Comparison of ENCODE assay signal across 28 cellular contexts in genomic region chr1:3018051-3018471, GRCh38. TPM values are rescaled to one million over a fixed set of nuclear protein-coding genes. Genes with fewer than 3 reads are reported as not detected.
DNase-seq lines count a peak whose midpoint lies in the region; ATAC-seq, FAIRE-seq and TF ChIP-seq lines count a peak whose summit lies in the region.
"Had no signal": no experiment of that assay in that cellular context is flagged by ENCODE, and none has a peak within 500 bp of the region (broad histone marks: within the 10 kb centered on the region; RNA-seq: fewer than 3 reads in every experiment).

No MANE protein-coding gene starts in this region.

- no peak overlapping the region for H3K9ac ChIP-seq in HepG2 (ENCODE audit: insufficient read depth, low read depth, low read length)
- H3K9ac ChIP-seq: BLaER1 treated with 17β-estradiol and CSF1 and Interleukin-3, amounts not matched to agents 10 nM and 100 nM; KMS-11 had no signal

- no peaks in the 10 kb centered on the region for H3K9me3 ChIP-seq in osteoblast (ENCODE audit: low read depth, low read length)
- H3K9me3 ChIP-seq in HepG2 (ENCODE audit: low read length): no peaks in the 10 kb centered on the region
- H3K9me3 ChIP-seq: BLaER1 treated with 17β-estradiol and CSF1 and Interleukin-3, amounts not matched to agents 10 nM and 100 nM; Caco-2; HAP-1 had no signal

- H3K27me3 ChIP-seq in osteoblast (ENCODE audit: insufficient read depth, low read length) (no peaks in the 10 kb centered on the region), HepG2 (ENCODE audit: control insufficient read depth in 1 of 2, insufficient read depth in 2 of 2, low read length in 2 of 2) (peaks cover 12 to 69% of the 10 kb centered on the region in 2 experiments)

- CTCF ChIA-PET in activated naive CD4-positive, alpha-beta T cell treated with anti-CD3 and anti-CD28 coated beads for 36 hours (lab: Charles Lee): no interaction called here
- CTCF ChIA-PET in HepG2 (lab: Yijun Ruan, JAX; ENCODE audit: low intra/inter-chr PET ratio, low total read pairs): no interaction called here

- TF ChIP-seq CTCF in chondrocyte (IDR thresholded peaks at IDR 0.05): no peak
- no peak for TF ChIP-seq CTCF in osteoblast (IDR thresholded peaks at IDR 0.05; ENCODE audit: extremely low read depth, low read depth, low read length)
- TF ChIP-seq CTCF in type B pancreatic cell (conservative IDR thresholded peaks at IDR 0.05): no peak
- no peak for TF ChIP-seq CTCF in HepG2 (CRISPR knock-in tag; IDR thresholded peaks at IDR 0.05)

- H3K4me1 Mint-ChIP-seq in activated naive CD4-positive, alpha-beta T cell treated with anti-CD3 and anti-CD28 coated beads for 36 hours (ENCODE audit: low read depth): peaks cover 1% of the 10 kb centered on the region
- H3K4me1 Mint-ChIP-seq in chondrocyte (ENCODE audit: low read depth): no peaks in the 10 kb centered on the region
- H3K4me1 Mint-ChIP-seq in type B pancreatic cell (ENCODE audit: unreplicated experiment): no peaks in the 10 kb centered on the region
- no peaks in the 10 kb centered on the region for H3K4me1 Mint-ChIP-seq in activated naive CD8-positive, alpha-beta T cell treated with anti-CD3 and anti-CD28 coated beads for 36 hours

- H3K4me3 Mint-ChIP-seq in activated naive CD4-positive, alpha-beta T cell treated with anti-CD3 and anti-CD28 coated beads for 36 hours: no peak overlapping the region
- H3K4me3 Mint-ChIP-seq in chondrocyte (ENCODE audit: unreplicated experiment) (no peak overlapping the region), type B pancreatic cell (no peak overlapping the region)
- no peak overlapping the region for H3K4me3 Mint-ChIP-seq in activated naive CD8-positive, alpha-beta T cell treated with anti-CD3 and anti-CD28 coated beads for 36 hours
- H3K4me3 Mint-ChIP-seq: CD4-positive, alpha-beta memory T cell; GM23338 had no signal

- H3K27me3 Mint-ChIP-seq in activated naive CD4-positive, alpha-beta T cell treated with anti-CD3 and anti-CD28 coated beads for 36 hours (ENCODE audit: low read depth): peaks cover 5% of the 10 kb centered on the region
- peaks cover 4% of the 10 kb centered on the region for H3K27me3 Mint-ChIP-seq in chondrocyte (ENCODE audit: low read depth)
- peaks cover 13% of the 10 kb centered on the region for H3K27me3 Mint-ChIP-seq in type B pancreatic cell
- H3K27me3 Mint-ChIP-seq in activated naive CD8-positive, alpha-beta T cell treated with anti-CD3 and anti-CD28 coated beads for 36 hours: peaks cover 11% of the 10 kb centered on the region

- no peaks in the 10 kb centered on the region for H3K9me3 Mint-ChIP-seq in activated naive CD4-positive, alpha-beta T cell treated with anti-CD3 and anti-CD28 coated beads for 36 hours
- H3K9me3 Mint-ChIP-seq in chondrocyte (ENCODE audit: low read depth): peaks cover 4% of the 10 kb centered on the region
- no peaks in the 10 kb centered on the region for H3K9me3 Mint-ChIP-seq in type B pancreatic cell
- H3K9me3 Mint-ChIP-seq in activated naive CD8-positive, alpha-beta T cell treated with anti-CD3 and anti-CD28 coated beads for 36 hours: no peaks in the 10 kb centered on the region

- no TSS peak for BruUV-seq in HepG2 (replicated peaks; lab: Mats Ljungman, UMichigan)

- no peaks in the 10 kb centered on the region for H3K36me3 Mint-ChIP-seq in activated naive CD4-positive, alpha-beta T cell treated with anti-CD3 and anti-CD28 coated beads for 36 hours (ENCODE audit: low read depth)
- H3K36me3 Mint-ChIP-seq in chondrocyte (ENCODE audit: low read depth) (no peaks in the 10 kb centered on the region), type B pancreatic cell (no peaks in the 10 kb centered on the region)
- H3K36me3 Mint-ChIP-seq in activated naive CD8-positive, alpha-beta T cell treated with anti-CD3 and anti-CD28 coated beads for 36 hours: no peaks in the 10 kb centered on the region
- H3K36me3 Mint-ChIP-seq: CD4-positive, alpha-beta memory T cell had no signal

- H3K4me1 ChIP-seq in osteoblast (ENCODE audit: insufficient read depth, low read length) (no peaks in the 10 kb centered on the region), HepG2 (ENCODE audit: insufficient read depth, low read length) (no peaks in the 10 kb centered on the region)
- H3K4me1 ChIP-seq: Caco-2, HAP-1 had no signal

- POLR2A ChIA-PET in HepG2 (lab: Yijun Ruan, JAX): no interaction called here

- DNase-seq in activated naive CD4-positive, alpha-beta T cell treated with anti-CD3 and anti-CD28 coated beads for 36 hours: peak; percentile 2
- no peak for DNase-seq in activated naive CD4-positive, alpha-beta T cell treated with Interleukin-2 at 50 U/mL for 16 hours
- DNase-seq in chondrocyte (ENCODE audit: low spot score): peak; percentile 75
- peak; percentile 86 for DNase-seq in osteoblast (ENCODE audit: insufficient read length, low spot score, missing footprints)
- DNase-seq in type B pancreatic cell (ENCODE audit: extremely low spot score, unreplicated experiment): peak; percentile 63
- DNase-seq in activated naive CD8-positive, alpha-beta T cell treated with anti-CD3 and anti-CD28 coated beads for 36 hours: no peak
- no peak for DNase-seq in HepG2 (ENCODE audit: low spot score)
- DNase-seq in NK-92 treated with Interleukin-12 subunit alpha and Interleukin-12 subunit beta, amount 100 ng/mL, for 24 hours (lab: John Stamatoyannopoulos, UW): no peak
- DNase-seq: 8988T; CD4-positive, alpha-beta memory T cell; DMS153; IMR-90; NCI-H1092 treated with DMSO at 0.1 percent for 48 hours; NCI-H1436 treated with DMSO at 0.1 percent for 48 hours; NCI-H1930; NCI-H69 had no signal

- no peak overlapping the region for H3K27ac Mint-ChIP-seq in activated naive CD4-positive, alpha-beta T cell treated with anti-CD3 and anti-CD28 coated beads for 36 hours
- H3K27ac Mint-ChIP-seq in chondrocyte (ENCODE audit: unreplicated experiment) (no peak overlapping the region), type B pancreatic cell (no peak overlapping the region)
- no peak overlapping the region for H3K27ac Mint-ChIP-seq in activated naive CD8-positive, alpha-beta T cell treated with anti-CD3 and anti-CD28 coated beads for 36 hours
- H3K27ac Mint-ChIP-seq: CD4-positive, alpha-beta memory T cell; GM23338 had no signal

- H3K27ac ChIP-seq in osteoblast (ENCODE audit: low read depth, low read length): no peak overlapping the region
- no peak overlapping the region for H3K27ac ChIP-seq in HepG2 (ENCODE audit: extremely low read length, insufficient read depth, low read length)
- H3K27ac ChIP-seq: BLaER1 treated with 17β-estradiol and CSF1 and Interleukin-3, amounts not matched to agents 10 nM and 100 nM; KMS-11 had no signal

- no peak overlapping the region for H3K4me3 ChIP-seq in osteoblast (ENCODE audit: insufficient read depth, low read length)
- no peak overlapping the region for H3K4me3 ChIP-seq in HepG2 (replicated peaks in 1 of 3; ENCODE audit: insufficient read depth in 1 of 3, low read depth in 2 of 3, low read length in 3 of 3)
- H3K4me3 ChIP-seq: BLaER1 treated with 17β-estradiol and CSF1 and Interleukin-3, amounts not matched to agents 10 nM and 100 nM; GM23338; HAP-1 had no signal

- H3K4me2 ChIP-seq in osteoblast (ENCODE audit: insufficient read depth, low read length) (no peak overlapping the region), HepG2 (ENCODE audit: low read depth, low read length) (no peak overlapping the region)
- H3K4me2 ChIP-seq: BLaER1 treated with 17β-estradiol and CSF1 and Interleukin-3, amounts not matched to agents 10 nM and 100 nM; GM23338; KMS-11 had no signal

- H3K79me2 ChIP-seq in osteoblast (ENCODE audit: insufficient read depth, low read length): no peaks in the 10 kb centered on the region
- H3K79me2 ChIP-seq in HepG2 (ENCODE audit: insufficient read depth, low read length): no peaks in the 10 kb centered on the region

- H2AFZ ChIP-seq in osteoblast (ENCODE audit: low read length) (no peak overlapping the region), HepG2 (ENCODE audit: low read length) (no peak overlapping the region)
- H2AFZ ChIP-seq: GM23338 had no signal

- TF ChIP-seq EP300 in HepG2 (IDR thresholded peaks at IDR 0.05; ENCODE audit: low read depth in 2 of 2, low read length in 2 of 2) (no peak), HepG2 (CRISPR knock-in tag; IDR thresholded peaks at IDR 0.05; ENCODE audit: borderline replicate concordance) (no peak)

- ATAC-seq in HepG2: no peak
- ATAC-seq: GM23338 had no signal

- 0% methylated on average over 5 of the region's 16 CpGs for WGBS in HepG2 (ENCODE audit: low lambda C conversion rate)

- intact Hi-C loops in activated naive CD4-positive, alpha-beta T cell treated with anti-CD3 and anti-CD28 coated beads for 36 hours (cut with micrococcal nuclease): no loop called here
- intact Hi-C loops in HepG2 (cut with micrococcal nuclease; ENCODE audit: unreplicated experiment): no loop called here

- no peak for FAIRE-seq in HepG2 (lab: Jason Lieb, UNC)
- FAIRE-seq: G401.6, GM12892, GM18507, HTR-8/SVneo had no signal

- no peak for TF ChIP-seq RAD21 in HepG2 (CRISPR knock-in tag; IDR thresholded peaks at IDR 0.05)

- H4K20me1 ChIP-seq in osteoblast (ENCODE audit: insufficient read depth, low read length) (no peaks in the 10 kb centered on the region), HepG2 (ENCODE audit: insufficient read depth, low read length) (no peaks in the 10 kb centered on the region)

- in situ Hi-C loops in HepG2 (cut with HindIII; ENCODE audit: extremely low pct_ligation_motif_present, low pct_unique_long_range_greater_than_20kb): no loop called here

- no peaks in the 10 kb centered on the region for H3K36me3 ChIP-seq in osteoblast (ENCODE audit: insufficient read depth, low read length)
- no peaks in the 10 kb centered on the region for H3K36me3 ChIP-seq in HepG2 (replicated peaks in 1 of 2; ENCODE audit: control insufficient read depth in 1 of 2, insufficient read depth in 2 of 2, low read length in 2 of 2)
- H3K36me3 ChIP-seq: BLaER1 treated with 17β-estradiol and CSF1 and Interleukin-3, amounts not matched to agents 10 nM and 100 nM; HAP-1 had no signal

- no peak for TF ChIP-seq POLR2A in HepG2 (IDR thresholded peaks at IDR 0.05; ENCODE audit: insufficient read depth in 1 of 2, low read depth in 2 of 2, low read length in 2 of 2)

RNA-seq across cellular contexts. Expression of gene ACTRT2, which starts 3.2 kb away (rescaled TPM):
- not detected for total RNA-seq in activated naive CD4-positive, alpha-beta T cell treated with anti-CD3 and anti-CD28 coated beads for 36 hours
- total RNA-seq in chondrocyte (not detected in 3 replicates), osteoblast (not detected in 2 replicates), type B pancreatic cell (ENCODE audit: low replicate concordance) (not detected in 2 replicates), HepG2 (2016; rRNA removed; fragmentation: Illumina TruSeq; extraction: Trizol) (not detected in 2 replicates)
- total RNA-seq in activated naive CD8-positive, alpha-beta T cell treated with anti-CD3 and anti-CD28 coated beads for 36 hours: not detected
- not detected in 2 replicates for total RNA-seq in HepG2 (2016; cell fraction: cytosol; rRNA removed; fragmentation: Illumina TruSeq; extraction: Trizol; ENCODE audit: low read depth)
- total RNA-seq in HepG2 (2016; cell fraction: insoluble cytoplasmic fraction; rRNA removed; fragmentation: Illumina TruSeq; extraction: Trizol): not detected in 2 replicates
- not detected in 2 replicates for total RNA-seq in HepG2 (2016; cell fraction: membrane; rRNA removed; fragmentation: Illumina TruSeq; extraction: Trizol)
- not detected in 2 replicates for total RNA-seq in HepG2 (2016; cell fraction: nucleus; rRNA removed; fragmentation: Illumina TruSeq; extraction: Trizol)
- polyA plus RNA-seq in HepG2 (2011; rRNA removed): not detected in 2 replicates
- not detected in 2 replicates for polyA plus RNA-seq in HepG2 (2011; cell fraction: cytosol; rRNA removed)
- polyA plus RNA-seq in HepG2 (2011; cell fraction: nucleus; rRNA removed): not detected in 2 replicates
- not detected in 2 replicates for polyA plus RNA-seq in HepG2 (2012)
- not detected in 2 replicates for polyA plus RNA-seq in HepG2 (2016; cell fraction: cytosol; fragmentation: Illumina TruSeq; extraction: Trizol; ENCODE audit: low read depth)
- polyA plus RNA-seq in HepG2 (2016; cell fraction: insoluble cytoplasmic fraction; fragmentation: Illumina TruSeq; extraction: Trizol; ENCODE audit: low read depth): not detected in 2 replicates
- polyA plus RNA-seq in HepG2 (2016; cell fraction: membrane; fragmentation: Illumina TruSeq; extraction: Trizol; ENCODE audit: low read depth): not detected in 2 replicates
- polyA plus RNA-seq in HepG2 (2016; cell fraction: nucleus; fragmentation: Illumina TruSeq; extraction: Trizol; ENCODE audit: insufficient read depth, low read depth): not detected in 2 replicates
- not detected in 2 replicates for polyA minus RNA-seq in HepG2 (2011; rRNA and poly(A)+ RNA removed; ENCODE audit: low replicate concordance)
- polyA minus RNA-seq in HepG2 (2011; cell fraction: cytosol; rRNA and poly(A)+ RNA removed): not detected in 2 replicates
- polyA minus RNA-seq in HepG2 (2011; cell fraction: nucleus; rRNA and poly(A)+ RNA removed): not detected in 2 replicates
- total RNA-seq: Caco-2; CD4-positive, alpha-beta memory T cell; Daoy; GM23338; IMR-90; NCI-H460; SK-MEL-5 had no signal
- polyA plus RNA-seq: CD4-positive, alpha-beta memory T cell; GM23338; IMR-90 had no signal

RNA-seq across cellular contexts. Expression of gene PRDM16, which starts 50.9 kb away (rescaled TPM):
- total RNA-seq in activated naive CD4-positive, alpha-beta T cell treated with anti-CD3 and anti-CD28 coated beads for 36 hours: under 1 TPM; 0.05 to 0.20 TPM
- total RNA-seq in chondrocyte (10.4 to 19.0 TPM (median 18.3 TPM) in 3 replicates), osteoblast (6.5 and 8.3 TPM in 2 replicates), type B pancreatic cell (ENCODE audit: low replicate concordance) (10.3 and 23.6 TPM in 2 replicates), HepG2 (2016; rRNA removed; fragmentation: Illumina TruSeq; extraction: Trizol) (0.13 and 0.15 TPM in 2 replicates)
- total RNA-seq in activated naive CD8-positive, alpha-beta T cell treated with anti-CD3 and anti-CD28 coated beads for 36 hours: under 1 TPM; 0.06 to 0.12 TPM
- total RNA-seq in HepG2 (2016; cell fraction: cytosol; rRNA removed; fragmentation: Illumina TruSeq; extraction: Trizol; ENCODE audit: low read depth): under 0.01 and 0.35 TPM in 2 replicates
- 0.21 and 0.24 TPM in 2 replicates for total RNA-seq in HepG2 (2016; cell fraction: insoluble cytoplasmic fraction; rRNA removed; fragmentation: Illumina TruSeq; extraction: Trizol)
- total RNA-seq in HepG2 (2016; cell fraction: membrane; rRNA removed; fragmentation: Illumina TruSeq; extraction: Trizol): 0.19 and 0.24 TPM in 2 replicates
- total RNA-seq in HepG2 (2016; cell fraction: nucleus; rRNA removed; fragmentation: Illumina TruSeq; extraction: Trizol): 0.12 and 1.1 TPM in 2 replicates
- 0.81 and 1.5 TPM in 2 replicates for polyA plus RNA-seq in HepG2 (2011; rRNA removed)
- polyA plus RNA-seq in HepG2 (2011; cell fraction: cytosol; rRNA removed): 0.96 and 1.0 TPM in 2 replicates
- polyA plus RNA-seq in HepG2 (2011; cell fraction: nucleus; rRNA removed): 5.9 and 6.8 TPM in 2 replicates
- polyA plus RNA-seq in HepG2 (2012): 1.7 and 1.8 TPM in 2 replicates
- not detected in 2 replicates for polyA plus RNA-seq in HepG2 (2016; cell fraction: cytosol; fragmentation: Illumina TruSeq; extraction: Trizol; ENCODE audit: low read depth)
- polyA plus RNA-seq in HepG2 (2016; cell fraction: insoluble cytoplasmic fraction; fragmentation: Illumina TruSeq; extraction: Trizol; ENCODE audit: low read depth): 0.15 and 0.46 TPM in 2 replicates
- polyA plus RNA-seq in HepG2 (2016; cell fraction: membrane; fragmentation: Illumina TruSeq; extraction: Trizol; ENCODE audit: low read depth): 0.13 TPM in 1 of 2 replicates, not detected in the other
- 0.34 and 0.47 TPM in 2 replicates for polyA plus RNA-seq in HepG2 (2016; cell fraction: nucleus; fragmentation: Illumina TruSeq; extraction: Trizol; ENCODE audit: insufficient read depth, low read depth)
- 0.40 TPM in 1 of 2 replicates, not detected in the other for polyA minus RNA-seq in HepG2 (2011; rRNA and poly(A)+ RNA removed; ENCODE audit: low replicate concordance)
- 0.79 and 1.1 TPM in 2 replicates for polyA minus RNA-seq in HepG2 (2011; cell fraction: cytosol; rRNA and poly(A)+ RNA removed)
- polyA minus RNA-seq in HepG2 (2011; cell fraction: nucleus; rRNA and poly(A)+ RNA removed): 2.1 and 2.4 TPM in 2 replicates
- total RNA-seq: CD4-positive, alpha-beta memory T cell; IMR-90 had no signal
- polyA plus RNA-seq: CD4-positive, alpha-beta memory T cell had no signal

Comparison
In these comparisons a context has a peak if more than half of its experiments do, and no peak if none do; other contexts are left out.
1. DNase-seq: peak in activated naive CD4-positive, alpha-beta T cell treated with anti-CD3 and anti-CD28 coated beads for 36 hours (single experiment), chondrocyte (single experiment), osteoblast (single experiment) and type B pancreatic cell (single experiment); none in activated naive CD4-positive, alpha-beta T cell treated with Interleukin-2 at 50 U/mL for 16 hours (single experiment), activated naive CD8-positive, alpha-beta T cell treated with anti-CD3 and anti-CD28 coated beads for 36 hours (single experiment), HepG2 (single experiment) and NK-92 treated with Interleukin-12 subunit alpha and Interleukin-12 subunit beta, amount 100 ng/mL, for 24 hours (single experiment).